ENCODE assay signal across 9 cellular contexts in the genomic region with DNA sequence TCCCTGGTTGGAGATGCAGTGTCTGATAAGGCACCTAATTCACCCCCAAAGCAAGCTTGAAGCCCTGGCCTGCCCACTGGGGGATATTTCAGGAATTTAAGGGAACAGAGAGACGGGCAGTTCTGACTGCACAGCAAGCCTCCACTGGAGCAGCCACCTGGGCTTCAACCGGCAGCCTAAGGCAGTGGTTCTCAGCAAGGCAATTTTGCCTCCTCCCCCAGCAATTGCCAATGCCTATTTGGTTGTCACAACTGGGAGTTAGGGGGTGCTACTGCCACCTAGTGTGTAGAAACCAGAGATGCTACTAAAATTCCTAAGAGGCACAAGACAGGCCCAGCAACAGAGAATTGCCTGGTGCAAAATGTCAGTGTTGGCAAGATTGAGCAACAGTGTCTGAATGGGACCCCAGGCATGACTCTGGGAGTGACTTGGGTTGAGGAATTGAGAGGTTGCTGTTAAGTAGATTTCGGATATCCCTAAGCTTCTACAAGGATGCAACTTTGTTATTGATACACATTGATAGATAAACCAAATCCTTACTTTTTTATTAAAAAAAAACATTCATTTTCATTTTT. TPM values are rescaled to one million over a fixed set of nuclear protein-coding genes. Genes with fewer than 3 reads are reported as not detected.
DNase-seq lines count a peak whose midpoint lies in the region; ATAC-seq and TF ChIP-seq lines count a peak whose summit lies in the region.
"Had no signal": no experiment of that assay in that cellular context is flagged by ENCODE, and none has a peak within 500 bp of the region (broad histone marks: within the 10 kb centered on the region; RNA-seq: fewer than 3 reads in every experiment).

No MANE protein-coding gene starts in this region.

- H3K27me3 ChIP-seq in BJ (ENCODE audit: control insufficient read depth, insufficient read depth, low read length) (no peaks in the 10 kb centered on the region; the same call in 1 of the 2 replicates), right cardiac atrium (ENCODE audit: control insufficient read depth, insufficient read depth) (no peaks in the 10 kb centered on the region)
- H3K27me3 ChIP-seq: pancreas had no signal

- ATAC-seq in sciatic nerve (no peak), GM19023 (IDR thresholded peaks at IDR 0.05; ENCODE audit: unreplicated experiment) (no peak), right cardiac atrium (no peak)

- H3K4me3 ChIP-seq in BJ (ENCODE audit: low read depth, low read length) = no peak overlapping the region
- H3K4me3 ChIP-seq in right cardiac atrium (ENCODE audit: low read length) = no peak overlapping the region
- H3K4me3 ChIP-seq: pancreas had no signal

- no peaks in the 10 kb centered on the region; the same call in 1 of the 2 replicates for H3K36me3 ChIP-seq in BJ (ENCODE audit: control insufficient read depth, insufficient read depth, low read length)

- TF ChIP-seq CTCF in BJ (IDR thresholded peaks at IDR 0.05; ENCODE audit: insufficient read depth, low read depth, low read length) = peak; percentile 17; the same call in 1 of the 2 replicates
- TF ChIP-seq CTCF in GM13977 (IDR thresholded peaks at IDR 0.05; ENCODE audit: extremely low read depth, insufficient read depth, missing control alignments) = peak; percentile 43

- no peaks in the 10 kb centered on the region for H3K4me1 ChIP-seq in right cardiac atrium (ENCODE audit: control insufficient read depth, insufficient read depth, low read length)

- POLR2A ChIA-PET in BJ (lab: Charles Lee) = no interaction called here

- in situ Hi-C loops in GM13977 (cut with MboI; ENCODE audit: low pct_unique_long_range_greater_than_20kb, low sequenced_read_pairs, unreplicated experiment) (loop anchor here (10.0 kb wide), 1 partner anchor 342 kb away; no protein-coding TSS in a partner anchor), SK-MEL-5 (cut with HindIII; ENCODE audit: low pct_unique_long_range_greater_than_20kb, low sequenced_read_pairs) (loop anchor here (10.0 kb wide), 1 partner anchor 332 kb away; no protein-coding TSS in a partner anchor)

- intact Hi-C loops in sciatic nerve (cut with DNase I) = no loop called here
- intact Hi-C loops in right cardiac atrium (cut with DNase I) = no loop called here

- no peaks in the 10 kb centered on the region for H3K9me3 ChIP-seq in right cardiac atrium (ENCODE audit: control insufficient read depth, low read length)
- H3K9me3 ChIP-seq: pancreas had no signal

- WGBS in right cardiac atrium = 97% methylated on average over 3 of the region's 3 CpGs

- no peak for DNase-seq in BJ (ENCODE audit: low read depth)
- DNase-seq in GM13977 (ENCODE audit: low spot score) = no peak
- DNase-seq in SK-MEL-5 (ENCODE audit: low read depth, low spot score) = peak; percentile 63
- peak; percentile 52 for DNase-seq in iPS-NIHi11 (ENCODE audit: low spot score)
- DNase-seq in sciatic nerve (ENCODE audit: low spot score) = no peak
- DNase-seq in NCI-H2029 treated with DMSO at 0.1 percent for 48 hours (lab: John Stamatoyannopoulos, UW) = no peak
- no peak for DNase-seq in right cardiac atrium
- DNase-seq: pancreas had no signal

- no peak overlapping the region for H3K27ac ChIP-seq in right cardiac atrium (ENCODE audit: low read length)

- CTCF ChIA-PET in BJ (lab: Yijun Ruan, JAX) = interaction anchor here (0.8 to 1.5 kb wide), 2 partner anchors 11 to 13 kb away, joined by 3 to 4 read pairs; no protein-coding TSS in a partner anchor

RNA-seq across cellular contexts. Expression of a gene that starts 58.7 kb away (rescaled TPM):
- polyA plus RNA-seq in BJ (2011; rRNA removed) = 146 and 200 TPM in 2 replicates
- polyA minus RNA-seq in BJ (2011; rRNA and poly(A)+ RNA removed) = 22.7 and 36.6 TPM in 2 replicates
- total RNA-seq in SK-MEL-5 (2014; rRNA removed; shearing (Covaris generic)) = 1,575 and 1,779 TPM in 2 replicates
- polyA plus RNA-seq in SK-MEL-5 (2015; cell fraction: cytosol; rRNA removed) = 869 and 890 TPM in 2 replicates
- polyA plus RNA-seq in SK-MEL-5 (2015; cell fraction: nucleus; rRNA removed) = 108 and 127 TPM in 2 replicates
- 162 TPM for total RNA-seq in sciatic nerve
- total RNA-seq in right cardiac atrium = 100 to 1,000 TPM; 140 to 173 (median 143) TPM
- 150 TPM for polyA plus RNA-seq in right cardiac atrium

Comparison
In these comparisons a context has a peak if more than half of its experiments do, and no peak if none do; other contexts are left out.
1. DNase-seq: peak in SK-MEL-5 (single experiment) and iPS-NIHi11 (single experiment); none in BJ (single experiment), GM13977 (single experiment), sciatic nerve (single experiment), NCI-H2029 treated with DMSO at 0.1 percent for 48 hours (single experiment) and right cardiac atrium (0 of 3).